Comparison of ENCODE assay signal across 11 cellular contexts in the genomic region with DNA sequence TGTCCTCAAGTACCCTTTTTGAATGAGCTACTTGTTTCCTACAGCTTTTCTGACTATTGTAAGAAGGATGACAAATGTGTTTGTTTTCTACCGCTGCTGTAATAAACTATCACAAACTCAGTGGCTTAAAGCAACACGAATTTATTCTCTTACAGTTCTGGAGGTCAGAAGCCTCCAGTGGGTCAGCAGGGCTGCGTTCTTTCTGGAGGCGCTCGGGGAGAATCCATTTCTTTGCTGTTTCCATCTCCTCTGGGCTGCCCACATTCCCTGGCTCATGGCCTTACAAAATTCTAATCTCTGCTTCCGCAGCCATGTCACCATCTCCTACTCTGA.
DNase-seq lines count a peak whose midpoint lies in the region; ATAC-seq, FAIRE-seq and TF ChIP-seq lines count a peak whose summit lies in the region.
"Had no signal": no experiment of that assay in that cellular context is flagged by ENCODE, and none has a peak within 500 bp of the region (broad histone marks: within the 10 kb centered on the region; RNA-seq: fewer than 3 reads in every experiment).

No MANE protein-coding gene starts in this region.

- no peak for ATAC-seq in HG02981 (IDR thresholded peaks at IDR 0.05; ENCODE audit: unreplicated experiment)
- no peak for ATAC-seq in stimulated activated naive CD8-positive, alpha-beta T cell treated with anti-CD3 and anti-CD28 coated beads, Interleukin-15, Interleukin-2, amounts not matched to agents 100 U/mL and 50 U/mL, for 24 hours
- ATAC-seq: GM12878 had no signal

- no peak overlapping the region for H3K27ac Mint-ChIP-seq in astrocyte (ENCODE audit: unreplicated experiment)
- H3K27ac Mint-ChIP-seq in activated CD4-positive, alpha-beta T cell treated with anti-CD3 and anti-CD28 coated beads, Interleukin-2, amount 10 ng/mL, durations not matched to agents 24 days and 14 days, result no peak overlapping the region
- H3K27ac Mint-ChIP-seq: CD4-positive, CD25-positive, alpha-beta regulatory T cell had no signal

- H3K4me1 Mint-ChIP-seq in astrocyte (ENCODE audit: low read depth, unreplicated experiment), result peaks cover 5% of the 10 kb centered on the region
- peaks cover 2% of the 10 kb centered on the region for H3K4me1 Mint-ChIP-seq in activated CD4-positive, alpha-beta T cell treated with anti-CD3 and anti-CD28 coated beads, Interleukin-2, amount 10 ng/mL, durations not matched to agents 24 days and 14 days

- H3K9me3 ChIP-seq in BLaER1 (peaks cover 11% of the 10 kb centered on the region), HEK293 (ENCODE audit: control insufficient read depth, insufficient read depth, low read depth, low read length) (no peaks in the 10 kb centered on the region), astrocyte (ENCODE audit: insufficient read depth, low read depth, low read length) (no peaks in the 10 kb centered on the region)

- H4K20me1 ChIP-seq in BLaER1 (no peaks in the 10 kb centered on the region), astrocyte (ENCODE audit: insufficient read depth, low read length) (no peaks in the 10 kb centered on the region)

- no peaks in the 10 kb centered on the region for H3K79me2 ChIP-seq in astrocyte (ENCODE audit: insufficient read depth, low read length)

- no peak for FAIRE-seq in astrocyte (lab: Jason Lieb, UNC)
- FAIRE-seq: GM12878 had no signal

- CTCF ChIA-PET in HEK293 (lab: Yijun Ruan, JAX), result interaction anchor here (0.6 to 0.7 kb wide), 4 partner anchors 10 to 42 kb away, joined by 3 read pairs; no protein-coding TSS in a partner anchor

- POLR2A ChIA-PET in HEK293 (lab: Yijun Ruan, JAX), result no interaction called here

- DNase-seq in astrocyte (ENCODE audit: low read depth), result no peak
- no peak for DNase-seq in activated CD4-positive, alpha-beta T cell treated with anti-CD3 and anti-CD28 coated beads, Interleukin-2, amount 10 ng/mL, durations not matched to agents 24 days and 14 days
- no peak for DNase-seq in stimulated activated naive CD8-positive, alpha-beta T cell treated with anti-CD3 and anti-CD28 coated beads, Interleukin-15, Interleukin-2, amounts not matched to agents 100 U/mL and 50 U/mL, for 24 hours
- DNase-seq: CD4-positive, CD25-positive, alpha-beta regulatory T cell; GOT3; H7 had no signal

- no peak overlapping the region for H2AFZ ChIP-seq in astrocyte (ENCODE audit: low read depth, low read length)

- H3K4me2 ChIP-seq in BLaER1 (peak overlapping the region; percentile 44), astrocyte (ENCODE audit: low read length) (peak overlapping the region; percentile 7)
- H3K4me2 ChIP-seq: KMS-11 had no signal

- no peaks in the 10 kb centered on the region for H3K36me3 Mint-ChIP-seq in astrocyte (ENCODE audit: low read depth, unreplicated experiment)
- no peaks in the 10 kb centered on the region for H3K36me3 Mint-ChIP-seq in activated CD4-positive, alpha-beta T cell treated with anti-CD3 and anti-CD28 coated beads, Interleukin-2, amount 10 ng/mL, durations not matched to agents 24 days and 14 days (ENCODE audit: low read depth)
- H3K36me3 Mint-ChIP-seq: CD4-positive, CD25-positive, alpha-beta regulatory T cell had no signal

- H3K9ac ChIP-seq in BLaER1, result no peak overlapping the region; the same call in 1 of the 2 replicates
- H3K9ac ChIP-seq in astrocyte (ENCODE audit: low read length), result no peak overlapping the region
- H3K9ac ChIP-seq: KMS-11 had no signal

- H3K27ac ChIP-seq in BLaER1 (peak overlapping the region; percentile 47; the same call in 1 of the 2 replicates), HEK293 (ENCODE audit: extremely low read depth, low read depth, low read length) (no peak overlapping the region), astrocyte (ENCODE audit: low read depth, low read length) (no peak overlapping the region)
- H3K27ac ChIP-seq: KMS-11 had no signal

- H3K4me3 ChIP-seq in BLaER1 (no peak overlapping the region), HEK293 (ENCODE audit: low read depth, low read length) (no peak overlapping the region), astrocyte (ENCODE audit: insufficient read depth, low read depth, low read length) (no peak overlapping the region)
- H3K4me3 ChIP-seq: GM12878 had no signal

- H3K4me3 Mint-ChIP-seq in astrocyte (ENCODE audit: unreplicated experiment), result no peak overlapping the region
- no peak overlapping the region for H3K4me3 Mint-ChIP-seq in activated CD4-positive, alpha-beta T cell treated with anti-CD3 and anti-CD28 coated beads, Interleukin-2, amount 10 ng/mL, durations not matched to agents 24 days and 14 days
- H3K4me3 Mint-ChIP-seq: CD4-positive, CD25-positive, alpha-beta regulatory T cell had no signal

- H3K36me3 ChIP-seq in BLaER1, result peaks cover 29% of the 10 kb centered on the region
- H3K36me3 ChIP-seq in HEK293 (ENCODE audit: control insufficient read depth in 2 of 2, insufficient read depth in 1 of 2, low read length in 2 of 2), result no peaks in the 10 kb centered on the region
- no peaks in the 10 kb centered on the region for H3K36me3 ChIP-seq in astrocyte (ENCODE audit: insufficient read depth, low read length)

- no peaks in the 10 kb centered on the region for H3K27me3 Mint-ChIP-seq in astrocyte (ENCODE audit: low read depth, unreplicated experiment)
- peaks cover 39% of the 10 kb centered on the region for H3K27me3 Mint-ChIP-seq in activated CD4-positive, alpha-beta T cell treated with anti-CD3 and anti-CD28 coated beads, Interleukin-2, amount 10 ng/mL, durations not matched to agents 24 days and 14 days

- H3K4me1 ChIP-seq in BLaER1 (peaks cover 18% of the 10 kb centered on the region), HEK293 (ENCODE audit: control insufficient read depth, insufficient read depth, low read length) (peaks cover 12% of the 10 kb centered on the region), astrocyte (ENCODE audit: insufficient read depth, low read length) (no peaks in the 10 kb centered on the region)

- no peaks in the 10 kb centered on the region for H3K9me3 Mint-ChIP-seq in astrocyte (ENCODE audit: unreplicated experiment)
- no peaks in the 10 kb centered on the region for H3K9me3 Mint-ChIP-seq in activated CD4-positive, alpha-beta T cell treated with anti-CD3 and anti-CD28 coated beads, Interleukin-2, amount 10 ng/mL, durations not matched to agents 24 days and 14 days

- intact Hi-C loops in activated CD4-positive, alpha-beta T cell treated with anti-CD3 and anti-CD28 coated beads, Interleukin-2, amount 10 ng/mL, durations not matched to agents 24 days and 14 days (cut with micrococcal nuclease), result no loop called here

- no peaks in the 10 kb centered on the region for H3K27me3 ChIP-seq in BLaER1
- no peaks in the 10 kb centered on the region for H3K27me3 ChIP-seq in astrocyte (ENCODE audit: insufficient read depth, low read length)

- no peak for TF ChIP-seq CTCF in HEK293 (tag by site-specific recombination; IDR thresholded peaks at IDR 0.05)
- no peak for TF ChIP-seq CTCF in astrocyte (IDR thresholded peaks at IDR 0.05; ENCODE audit: insufficient read depth, low read depth, low read length)

TF ChIP-seq in HEK293, 187 proteins besides CTCF, POLR2A, EP300 and RAD21:
- no peak for TF ChIP-seq SCRT1 (tag by site-specific recombination; IDR thresholded peaks at IDR 0.05; ENCODE audit: borderline replicate concordance)
- TF ChIP-seq TRIM28 (IDR thresholded peaks at IDR 0.05; ENCODE audit: borderline replicate concordance, low read length), result peak; percentile 19; the same call in 1 of the 2 replicates
- no peak for TF ChIP-seq REPIN1 (tag by site-specific recombination; IDR thresholded peaks at IDR 0.05; ENCODE audit: low read depth)
- TF ChIP-seq ZNF654 (tag by site-specific recombination; IDR thresholded peaks at IDR 0.05; ENCODE audit: low read depth), result no peak
- TF ChIP-seq ZNF239 (tag by site-specific recombination; IDR thresholded peaks at IDR 0.05), result no peak
- no peak for TF ChIP-seq ZNF501 (tag by site-specific recombination; IDR thresholded peaks at IDR 0.05)
- peak; percentile 33; the same call in 1 of the 2 replicates for TF ChIP-seq OSR2 (tag by site-specific recombination; IDR thresholded peaks at IDR 0.05)
- TF ChIP-seq ZNF211 (tag by site-specific recombination; IDR thresholded peaks at IDR 0.05; ENCODE audit: low read depth), result no peak
- TF ChIP-seq ZNF335 (tag by site-specific recombination; conservative IDR thresholded peaks at IDR 0.05), result peak; percentile 6; the same call in 1 of the 2 replicates
- TF ChIP-seq, protein P1, sequence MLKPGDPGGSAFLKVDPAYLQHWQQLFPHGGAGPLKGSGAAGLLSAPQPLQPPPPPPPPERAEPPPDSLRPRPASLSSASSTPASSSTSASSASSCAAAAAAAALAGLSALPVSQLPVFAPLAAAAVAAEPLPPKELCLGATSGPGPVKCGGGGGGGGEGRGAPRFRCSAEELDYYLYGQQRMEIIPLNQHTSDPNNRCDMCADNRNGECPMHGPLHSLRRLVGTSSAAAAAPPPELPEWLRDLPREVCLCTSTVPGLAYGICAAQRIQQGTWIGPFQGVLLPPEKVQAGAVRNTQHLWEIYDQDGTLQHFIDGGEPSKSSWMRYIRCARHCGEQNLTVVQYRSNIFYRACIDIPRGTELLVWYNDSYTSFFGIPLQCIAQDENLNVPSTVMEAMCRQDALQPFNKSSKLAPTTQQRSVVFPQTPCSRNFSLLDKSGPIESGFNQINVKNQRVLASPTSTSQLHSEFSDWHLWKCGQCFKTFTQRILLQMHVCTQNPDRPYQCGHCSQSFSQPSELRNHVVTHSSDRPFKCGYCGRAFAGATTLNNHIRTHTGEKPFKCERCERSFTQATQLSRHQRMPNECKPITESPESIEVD (tag by site-specific recombination; IDR thresholded peaks at IDR 0.05), result 0 out of 2 replicates have a peak, but pooled peaks have one; percentile 14
- TF ChIP-seq ZNF677 (tag by site-specific recombination; IDR thresholded peaks at IDR 0.05), result no peak
